24 cellular contexts compared by ENCODE assay signal in the genomic region with DNA sequence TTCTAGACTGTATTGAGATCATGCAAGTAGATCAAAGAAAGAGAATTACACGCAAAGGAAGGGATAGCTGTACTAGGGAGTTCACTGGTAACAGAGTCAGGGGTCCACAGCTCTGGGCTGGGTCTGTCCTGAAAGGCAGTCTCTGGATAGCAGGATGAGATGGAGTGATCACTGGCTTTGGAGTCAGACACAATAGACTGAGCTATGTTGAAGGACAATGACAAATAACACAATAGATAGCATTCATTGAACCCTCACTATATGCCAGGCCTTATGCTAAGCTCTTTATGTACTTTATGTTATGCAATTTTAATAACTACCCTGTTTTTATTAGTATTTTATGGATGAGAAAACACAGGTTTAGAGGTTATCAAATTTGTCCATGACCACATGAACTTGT.
"Had no signal": no experiment of that assay in that cellular context is flagged by ENCODE, and none has a peak within 500 bp of the region (broad histone marks: within the 10 kb centered on the region; RNA-seq: fewer than 3 reads in every experiment).

No MANE protein-coding gene starts in this region.

- H3K4me3 ChIP-seq: left ventricle myocardium inferior, lung, pancreas, right atrium auricular region, right lobe of liver, smooth muscle cell, suprapubic skin, tibial nerve, uterus had no signal

- H3K4me1 ChIP-seq: left ventricle myocardium inferior, pancreas, right atrium auricular region, right lobe of liver, suprapubic skin, tibial nerve, uterus had no signal

- DNase-seq: hypothalamus; immature natural killer cell; kidney; left ventricle myocardium inferior; naive thymus-derived CD8-positive, alpha-beta T cell; pancreas; right lobe of liver; stimulated activated CD4-positive, alpha-beta T cell treated with anti-CD3 and anti-CD28 coated beads, Interleukin-1b, Interleukin-23, amount 100 ng/mL, for 48 hours; stimulated activated CD4-positive, alpha-beta T cell treated with anti-CD3 and anti-CD28 coated beads, Interleukin-2, amount 100 ng/mL, for 48 hours; stimulated activated CD4-positive, alpha-beta T cell treated with anti-CD3 and anti-CD28 coated beads, Interleukin-4, amount 100 ng/mL, for 4 hours; stimulated activated CD8-positive, alpha-beta memory T cell treated with anti-CD3 and anti-CD28 coated beads, Interleukin-4, amount 100 ng/mL, for 48 hours; stimulated activated naive CD4-positive, alpha-beta T cell treated with Interleukin-2 at 50 U/mL for 16 hours; stimulated activated naive CD8-positive, alpha-beta T cell treated with anti-CD3 and anti-CD28 coated beads, Interleukin-15, amount 100 ng/mL, for 72 hours; uterus had no signal

- H3K27ac ChIP-seq: left ventricle myocardium inferior, pancreas, right atrium auricular region, right lobe of liver, suprapubic skin, tibial nerve, uterus had no signal

- H3K27ac Mint-ChIP-seq: immature natural killer cell; memory B cell; naive thymus-derived CD8-positive, alpha-beta T cell; nephron; stimulated activated memory B cell treated with anti-CD40 and anti-IgM and Interleukin-4, amounts not matched to agents 10 μg/mL and 1 μg/mL and 100 μg/mL, for 72 hours; stimulated activated naive CD8-positive, alpha-beta T cell treated with anti-CD3 and anti-CD28 coated beads, Interleukin-15, amount 100 ng/mL, for 72 hours; type B pancreatic cell had no signal

- H3K36me3 Mint-ChIP-seq: immature natural killer cell; memory B cell; stimulated activated memory B cell treated with anti-CD40 and anti-IgM and Interleukin-4, amounts not matched to agents 10 μg/mL and 1 μg/mL and 100 μg/mL, for 72 hours; type B pancreatic cell had no signal

- H3K36me3 ChIP-seq: left ventricle myocardium inferior, pancreas, right atrium auricular region, right lobe of liver, suprapubic skin, tibial nerve, uterus had no signal

- H3K27me3 ChIP-seq: pancreas, right atrium auricular region, right lobe of liver, suprapubic skin, tibial nerve, uterus had no signal

- H3K4me3 Mint-ChIP-seq: immature natural killer cell; memory B cell; naive thymus-derived CD8-positive, alpha-beta T cell; nephron; neural crest cell; stimulated activated memory B cell treated with anti-CD40 and anti-IgM and Interleukin-4, amounts not matched to agents 10 μg/mL and 1 μg/mL and 100 μg/mL, for 72 hours; stimulated activated naive CD8-positive, alpha-beta T cell treated with anti-CD3 and anti-CD28 coated beads, Interleukin-15, amount 100 ng/mL, for 72 hours; type B pancreatic cell had no signal

- ATAC-seq: naive thymus-derived CD8-positive, alpha-beta T cell; pancreas; right lobe of liver; stimulated activated memory B cell treated with anti-CD40 and anti-IgM and Interleukin-4, amounts not matched to agents 10 μg/mL and 1 μg/mL and 100 μg/mL, for 72 hours; stimulated activated naive CD8-positive, alpha-beta T cell treated with anti-CD3 and anti-CD28 coated beads, Interleukin-15, amount 100 ng/mL, for 72 hours had no signal

- H3K4me1 Mint-ChIP-seq: immature natural killer cell; memory B cell; nephron; neural crest cell; stimulated activated memory B cell treated with anti-CD40 and anti-IgM and Interleukin-4, amounts not matched to agents 10 μg/mL and 1 μg/mL and 100 μg/mL, for 72 hours; stimulated activated naive CD8-positive, alpha-beta T cell treated with anti-CD3 and anti-CD28 coated beads, Interleukin-15, amount 100 ng/mL, for 72 hours had no signal

- H3K27me3 Mint-ChIP-seq: stimulated activated memory B cell treated with anti-CD40 and anti-IgM and Interleukin-4, amounts not matched to agents 10 μg/mL and 1 μg/mL and 100 μg/mL, for 72 hours; type B pancreatic cell had no signal

- H3K9me3 Mint-ChIP-seq: immature natural killer cell; memory B cell; naive thymus-derived CD8-positive, alpha-beta T cell; nephron; neural crest cell; stimulated activated naive CD8-positive, alpha-beta T cell treated with anti-CD3 and anti-CD28 coated beads, Interleukin-15, amount 100 ng/mL, for 72 hours had no signal

- H3K9me3 ChIP-seq: left ventricle myocardium inferior, pancreas, right atrium auricular region, right lobe of liver, suprapubic skin, uterus had no signal
